ENCODE assay signal across 10 cellular contexts in the genomic region with DNA sequence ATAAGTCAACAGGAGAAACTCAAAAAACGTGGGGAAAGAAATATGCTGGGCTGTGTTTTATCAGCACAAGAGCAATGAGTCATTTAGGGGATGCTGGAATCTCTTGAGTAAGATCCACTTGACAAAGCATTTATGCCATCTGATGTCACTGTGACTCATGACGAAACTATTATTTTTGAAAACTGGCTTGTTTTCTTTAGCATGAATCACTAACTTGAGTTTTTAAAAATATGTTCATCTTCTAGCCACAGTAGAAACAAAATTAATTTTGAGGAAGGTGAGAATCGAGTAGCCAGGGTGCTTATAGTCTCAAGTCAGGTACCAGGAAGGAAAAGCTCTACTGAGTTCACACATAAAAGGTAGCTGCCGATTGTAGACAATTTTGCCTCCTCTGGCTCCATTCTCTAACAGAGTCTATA.
DNase-seq lines count a peak whose midpoint lies in the region; ATAC-seq and TF ChIP-seq lines count a peak whose summit lies in the region.
"Had no signal": no experiment of that assay in that cellular context is flagged by ENCODE, and none has a peak within 500 bp of the region (broad histone marks: within the 10 kb centered on the region; RNA-seq: fewer than 3 reads in every experiment).

No MANE protein-coding gene starts in this region.

- CTCF ChIA-PET in HEK293 (lab: Yijun Ruan, JAX), result no interaction called here

- H3K27ac ChIP-seq in HEK293 (ENCODE audit: extremely low read depth, low read depth, low read length), result no peak overlapping the region
- peak overlapping the region; percentile 78 for H3K27ac ChIP-seq in SJSA1
- H3K27ac ChIP-seq: ascending aorta had no signal

- ATAC-seq in HG02885 (IDR thresholded peaks at IDR 0.05; ENCODE audit: poor library complexity, unreplicated experiment) (no peak), HG02970 (IDR thresholded peaks at IDR 0.05; ENCODE audit: low FRiP score, unreplicated experiment) (no peak)

- in situ Hi-C loops in GM13976 (cut with MboI; ENCODE audit: low sequenced_read_pairs, unreplicated experiment), result no loop called here

- DNase-seq in 8988T (peak; percentile 3), SJSA1 (ENCODE audit: low read depth in 1 of 2, low spot score in 2 of 2) (peak; percentile 45 to 85), foreskin fibroblast (peak; percentile 94 to 96), NCI-H345 treated with DMSO at 0.1 percent for 48 hours (lab: John Stamatoyannopoulos, UW; ENCODE audit: unreplicated experiment) (no peak), GM13976 (ENCODE audit: low spot score) (no peak)
- DNase-seq: stimulated activated CD4-positive, alpha-beta T cell treated with anti-CD3 and anti-CD28 coated beads, Interleukin-1b, Interleukin-23, amount 100 ng/mL, for 48 hours had no signal

- H3K9me3 ChIP-seq in HEK293 (ENCODE audit: control insufficient read depth, insufficient read depth, low read depth, low read length) (no peaks in the 10 kb centered on the region), SJSA1 (replicated peaks) (no peaks in the 10 kb centered on the region)
- H3K9me3 ChIP-seq: ascending aorta had no signal

- no peaks in the 10 kb centered on the region for H3K36me3 ChIP-seq in HEK293 (ENCODE audit: control insufficient read depth in 2 of 2, insufficient read depth in 1 of 2, low read length in 2 of 2)
- H3K36me3 ChIP-seq in SJSA1, result no peaks in the 10 kb centered on the region
- H3K36me3 ChIP-seq: ascending aorta had no signal

- H3K4me1 ChIP-seq in HEK293 (ENCODE audit: control insufficient read depth, insufficient read depth, low read length) (no peaks in the 10 kb centered on the region; the same call in 1 of the 2 replicates), SJSA1 (replicated peaks) (peaks cover 14% of the 10 kb centered on the region)
- H3K4me1 ChIP-seq: ascending aorta had no signal

- H3K4me3 ChIP-seq in HEK293 (ENCODE audit: low read depth, low read length) (no peak overlapping the region), SJSA1 (no peak overlapping the region), foreskin fibroblast (ENCODE audit: low read depth in 1 of 2, low read length in 2 of 2) (no peak overlapping the region)
- H3K4me3 ChIP-seq: ascending aorta had no signal

- POLR2A ChIA-PET in HEK293 (lab: Yijun Ruan, JAX), result no interaction called here

- H3K27me3 ChIP-seq in SJSA1 (replicated peaks), result no peaks in the 10 kb centered on the region
- H3K27me3 ChIP-seq: ascending aorta had no signal

- no peak for TF ChIP-seq CTCF in HEK293 (tag by site-specific recombination; IDR thresholded peaks at IDR 0.05)
- no peak for TF ChIP-seq CTCF in foreskin fibroblast (IDR thresholded peaks at IDR 0.05; ENCODE audit: low read depth, low read length)
- no peak for TF ChIP-seq CTCF in GM13976 (IDR thresholded peaks at IDR 0.05; ENCODE audit: borderline replicate concordance, control extremely low read depth, extremely low read depth, insufficient read depth, missing control alignments)

TF ChIP-seq in HEK293, 187 proteins besides CTCF, POLR2A, EP300 and RAD21:
- TF ChIP-seq, protein P1, sequence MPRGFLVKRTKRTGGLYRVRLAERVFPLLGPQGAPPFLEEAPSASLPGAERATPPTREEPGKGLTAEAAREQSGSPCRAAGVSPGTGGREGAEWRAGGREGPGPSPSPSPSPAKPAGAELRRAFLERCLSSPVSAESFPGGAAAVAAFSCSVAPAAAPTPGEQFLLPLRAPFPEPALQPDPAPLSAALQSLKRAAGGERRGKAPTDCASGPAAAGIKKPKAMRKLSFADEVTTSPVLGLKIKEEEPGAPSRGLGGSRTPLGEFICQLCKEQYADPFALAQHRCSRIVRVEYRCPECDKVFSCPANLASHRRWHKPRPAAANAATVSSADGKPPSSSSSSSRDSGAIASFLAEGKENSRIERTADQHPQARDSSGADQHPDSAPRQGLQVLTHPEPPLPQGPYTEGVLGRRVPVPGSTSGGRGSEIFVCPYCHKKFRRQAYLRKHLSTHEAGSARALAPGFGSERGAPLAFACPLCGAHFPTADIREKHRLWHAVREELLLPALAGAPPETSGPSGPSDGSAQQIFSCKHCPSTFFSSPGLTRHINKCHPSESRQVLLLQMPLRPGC (tag by site-specific recombination; IDR thresholded peaks at IDR 0.05), result peak; percentile 93
- TF ChIP-seq ZEB2 (tag by site-specific recombination; IDR thresholded peaks at IDR 0.05) (peak; percentile 86; the same call in 1 of the 2 replicates), ZNF324 (tag by site-specific recombination; IDR thresholded peaks at IDR 0.05) (0 out of 2 replicates have a peak, but pooled peaks have one; percentile 43), ZNF558 (tag by site-specific recombination; IDR thresholded peaks at IDR 0.05) (0 out of 2 replicates have a peak, but pooled peaks have one; percentile 33), ZNF843 (tag by site-specific recombination; IDR thresholded peaks at IDR 0.05) (no peak), SP7 (tag by site-specific recombination; IDR thresholded peaks at IDR 0.05) (peak; percentile 57), SP2 (tag by site-specific recombination; IDR thresholded peaks at IDR 0.05) (no peak), KLF8 (tag by site-specific recombination; IDR thresholded peaks at IDR 0.05) (peak; percentile 71), ZNF623 (tag by site-specific recombination; IDR thresholded peaks at IDR 0.05) (no peak), ZNF366 (tag by site-specific recombination; conservative IDR thresholded peaks at IDR 0.05) (peak; percentile 75), ZNF184 (tag by site-specific recombination; IDR thresholded peaks at IDR 0.05) (peak; percentile 75; the same call in 1 of the 2 replicates), ZNF629 (tag by site-specific recombination; IDR thresholded peaks at IDR 0.05) (peak; percentile 92), BCL11A (tag by site-specific recombination; IDR thresholded peaks at IDR 0.05; ENCODE audit: low read depth) (0 out of 2 replicates have a peak, but pooled peaks have one; percentile 18), ZNF146 (tag by site-specific recombination; IDR thresholded peaks at IDR 0.05) (no peak), ZNF19 (tag by site-specific recombination; IDR thresholded peaks at IDR 0.05; ENCODE audit: low read depth) (no peak), ZBTB21 (tag by site-specific recombination; IDR thresholded peaks at IDR 0.05) (peak; percentile 92), SP3 (tag by site-specific recombination; IDR thresholded peaks at IDR 0.05) (0 out of 2 replicates have a peak, but pooled peaks have one; percentile 13)
- TF ChIP-seq, protein P2, sequence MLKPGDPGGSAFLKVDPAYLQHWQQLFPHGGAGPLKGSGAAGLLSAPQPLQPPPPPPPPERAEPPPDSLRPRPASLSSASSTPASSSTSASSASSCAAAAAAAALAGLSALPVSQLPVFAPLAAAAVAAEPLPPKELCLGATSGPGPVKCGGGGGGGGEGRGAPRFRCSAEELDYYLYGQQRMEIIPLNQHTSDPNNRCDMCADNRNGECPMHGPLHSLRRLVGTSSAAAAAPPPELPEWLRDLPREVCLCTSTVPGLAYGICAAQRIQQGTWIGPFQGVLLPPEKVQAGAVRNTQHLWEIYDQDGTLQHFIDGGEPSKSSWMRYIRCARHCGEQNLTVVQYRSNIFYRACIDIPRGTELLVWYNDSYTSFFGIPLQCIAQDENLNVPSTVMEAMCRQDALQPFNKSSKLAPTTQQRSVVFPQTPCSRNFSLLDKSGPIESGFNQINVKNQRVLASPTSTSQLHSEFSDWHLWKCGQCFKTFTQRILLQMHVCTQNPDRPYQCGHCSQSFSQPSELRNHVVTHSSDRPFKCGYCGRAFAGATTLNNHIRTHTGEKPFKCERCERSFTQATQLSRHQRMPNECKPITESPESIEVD (tag by site-specific recombination; IDR thresholded peaks at IDR 0.05), result peak; percentile 71
- TF ChIP-seq, protein P3, sequence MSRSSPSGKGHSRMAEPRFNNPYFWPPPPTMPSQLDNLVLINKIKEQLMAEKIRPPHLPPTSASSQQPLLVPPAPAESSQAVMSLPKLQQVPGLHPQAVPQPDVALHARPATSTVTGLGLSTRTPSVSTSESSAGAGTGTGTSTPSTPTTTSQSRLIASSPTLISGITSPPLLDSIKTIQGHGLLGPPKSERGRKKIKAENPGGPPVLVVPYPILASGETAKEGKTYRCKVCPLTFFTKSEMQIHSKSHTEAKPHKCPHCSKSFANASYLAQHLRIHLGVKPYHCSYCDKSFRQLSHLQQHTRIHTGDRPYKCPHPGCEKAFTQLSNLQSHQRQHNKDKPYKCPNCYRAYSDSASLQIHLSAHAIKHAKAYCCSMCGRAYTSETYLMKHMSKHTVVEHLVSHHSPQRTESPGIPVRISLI (tag by site-specific recombination; IDR thresholded peaks at IDR 0.05), result 0 out of 2 replicates have a peak, but pooled peaks have one; percentile 39
- TF ChIP-seq, protein P4, sequence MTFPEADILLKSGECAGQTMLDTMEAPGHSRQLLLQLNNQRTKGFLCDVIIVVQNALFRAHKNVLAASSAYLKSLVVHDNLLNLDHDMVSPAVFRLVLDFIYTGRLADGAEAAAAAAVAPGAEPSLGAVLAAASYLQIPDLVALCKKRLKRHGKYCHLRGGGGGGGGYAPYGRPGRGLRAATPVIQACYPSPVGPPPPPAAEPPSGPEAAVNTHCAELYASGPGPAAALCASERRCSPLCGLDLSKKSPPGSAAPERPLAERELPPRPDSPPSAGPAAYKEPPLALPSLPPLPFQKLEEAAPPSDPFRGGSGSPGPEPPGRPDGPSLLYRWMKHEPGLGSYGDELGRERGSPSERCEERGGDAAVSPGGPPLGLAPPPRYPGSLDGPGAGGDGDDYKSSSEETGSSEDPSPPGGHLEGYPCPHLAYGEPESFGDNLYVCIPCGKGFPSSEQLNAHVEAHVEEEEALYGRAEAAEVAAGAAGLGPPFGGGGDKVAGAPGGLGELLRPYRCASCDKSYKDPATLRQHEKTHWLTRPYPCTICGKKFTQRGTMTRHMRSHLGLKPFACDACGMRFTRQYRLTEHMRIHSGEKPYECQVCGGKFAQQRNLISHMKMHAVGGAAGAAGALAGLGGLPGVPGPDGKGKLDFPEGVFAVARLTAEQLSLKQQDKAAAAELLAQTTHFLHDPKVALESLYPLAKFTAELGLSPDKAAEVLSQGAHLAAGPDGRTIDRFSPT (tag by site-specific recombination; IDR thresholded peaks at IDR 0.05), result peak; percentile 86
- TF ChIP-seq, protein P5, sequence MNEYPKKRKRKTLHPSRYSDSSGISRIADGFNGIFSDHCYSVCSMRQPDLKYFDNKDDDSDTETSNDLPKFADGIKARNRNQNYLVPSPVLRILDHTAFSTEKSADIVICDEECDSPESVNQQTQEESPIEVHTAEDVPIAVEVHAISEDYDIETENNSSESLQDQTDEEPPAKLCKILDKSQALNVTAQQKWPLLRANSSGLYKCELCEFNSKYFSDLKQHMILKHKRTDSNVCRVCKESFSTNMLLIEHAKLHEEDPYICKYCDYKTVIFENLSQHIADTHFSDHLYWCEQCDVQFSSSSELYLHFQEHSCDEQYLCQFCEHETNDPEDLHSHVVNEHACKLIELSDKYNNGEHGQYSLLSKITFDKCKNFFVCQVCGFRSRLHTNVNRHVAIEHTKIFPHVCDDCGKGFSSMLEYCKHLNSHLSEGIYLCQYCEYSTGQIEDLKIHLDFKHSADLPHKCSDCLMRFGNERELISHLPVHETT (tag by site-specific recombination; IDR thresholded peaks at IDR 0.05), result peak; percentile 72

Comparison
In these comparisons a context has a peak if more than half of its experiments do, and no peak if none do; other contexts are left out.
1. DNase-seq: peak in 8988T (single experiment), SJSA1 (2 of 2) and foreskin fibroblast (2 of 2); none in NCI-H345 treated with DMSO at 0.1 percent for 48 hours (single experiment) and GM13976 (single experiment).